Comparison of ENCODE assay signal across 10 cellular contexts in genomic region chr1:240455228-240455821, GRCh38.
DNase-seq lines count a peak whose midpoint lies in the region; ATAC-seq and TF ChIP-seq lines count a peak whose summit lies in the region.
"Had no signal": no experiment of that assay in that cellular context is flagged by ENCODE, and none has a peak within 500 bp of the region (broad histone marks: within the 10 kb centered on the region; RNA-seq: fewer than 3 reads in every experiment).

No MANE protein-coding gene starts in this region.

- H3K36me3 ChIP-seq in NT2/D1 (ENCODE audit: insufficient read depth, insufficient read length, low read length), result no peaks in the 10 kb centered on the region

- ATAC-seq in GM18508 (IDR thresholded peaks at IDR 0.05; ENCODE audit: insufficient read depth, unreplicated experiment), result peak; percentile 66
- no peak for ATAC-seq in HG02678 (IDR thresholded peaks at IDR 0.05; ENCODE audit: unreplicated experiment)
- ATAC-seq in HG02763 (IDR thresholded peaks at IDR 0.05; ENCODE audit: unreplicated experiment), result no peak
- ATAC-seq in HG03097 (IDR thresholded peaks at IDR 0.05; ENCODE audit: low FRiP score, unreplicated experiment), result no peak
- ATAC-seq: psoas muscle had no signal

- no peak overlapping the region for H3K9ac ChIP-seq in NT2/D1 (ENCODE audit: insufficient read length, low read depth)

- no peaks in the 10 kb centered on the region for H3K9me3 ChIP-seq in NT2/D1 (ENCODE audit: insufficient read depth, low read length)
- H3K9me3 ChIP-seq: psoas muscle had no signal

- H3K4me1 ChIP-seq in NT2/D1 (ENCODE audit: insufficient read depth, insufficient read length), result no peaks in the 10 kb centered on the region
- H3K4me1 ChIP-seq: psoas muscle had no signal

- H3K4me3 ChIP-seq in NT2/D1 (ENCODE audit: insufficient read length, low read depth) (no peak overlapping the region), foreskin fibroblast (ENCODE audit: low read depth in 1 of 2, low read length in 2 of 2) (no peak overlapping the region)
- H3K4me3 ChIP-seq: psoas muscle had no signal

- no peak overlapping the region for H3K27ac ChIP-seq in 22Rv1
- H3K27ac ChIP-seq: psoas muscle had no signal

- TF ChIP-seq CTCF in 22Rv1 (IDR thresholded peaks at IDR 0.05) (peak; percentile 41; the same call in 1 of the 2 replicates), foreskin fibroblast (IDR thresholded peaks at IDR 0.05; ENCODE audit: low read depth, low read length) (peak; percentile 48)

- DNase-seq in NT2/D1 (ENCODE audit: low read depth, low spot score) (peak; percentile 20), foreskin fibroblast (peak; percentile 7 to 38), NCI-H446 (lab: John Stamatoyannopoulos, UW) (no peak)
- DNase-seq: NCI-H526, psoas muscle had no signal

- no peaks in the 10 kb centered on the region for H3K27me3 ChIP-seq in NT2/D1 (ENCODE audit: insufficient read depth, insufficient read length)

Comparison
In these comparisons a context has a peak if more than half of its experiments do, and no peak if none do; other contexts are left out.
1. DNase-seq: peak in NT2/D1 (single experiment) and foreskin fibroblast (2 of 2); none in NCI-H446 (0 of 2).